ENCODE assay signal across 1 cellular context in genomic region chr11:78365381-78365792, GRCh38.
TF ChIP-seq lines count a peak whose summit lies in the region.

No MANE protein-coding gene starts in this region.

TF ChIP-seq in IMR-90, 13 proteins besides CTCF, POLR2A, EP300 and RAD21:
- TF ChIP-seq FOS (IDR thresholded peaks at IDR 0.05; ENCODE audit: low read depth, low read length): no peak
- no peak for TF ChIP-seq SMC3 (IDR thresholded peaks at IDR 0.05; ENCODE audit: low read depth, low read length)
- no peak for TF ChIP-seq MXI1 (IDR thresholded peaks at IDR 0.05; ENCODE audit: borderline replicate concordance, low read depth, low read length)
- no peak for TF ChIP-seq ELK1 (IDR thresholded peaks at IDR 0.05; ENCODE audit: borderline replicate concordance, low read depth, low read length)
- TF ChIP-seq BHLHE40 (IDR thresholded peaks at IDR 0.05; ENCODE audit: low read depth, low read length): no peak
- TF ChIP-seq CHD1 (IDR thresholded peaks at IDR 0.05; ENCODE audit: low read depth, low read length): no peak
- TF ChIP-seq NFE2L2 (IDR thresholded peaks at IDR 0.05; ENCODE audit: low read depth, low read length): no peak
- no peak for TF ChIP-seq USF2 (IDR thresholded peaks at IDR 0.05; ENCODE audit: low read depth, low read length)
- TF ChIP-seq RCOR1 (IDR thresholded peaks at IDR 0.05; ENCODE audit: insufficient replicate concordance, low read length): no peak
- TF ChIP-seq MAZ (IDR thresholded peaks at IDR 0.05; ENCODE audit: borderline replicate concordance, low read depth, low read length): no peak
- no peak for TF ChIP-seq MAFK (IDR thresholded peaks at IDR 0.05; ENCODE audit: low read depth, low read length)
- TF ChIP-seq CEBPB (IDR thresholded peaks at IDR 0.05; ENCODE audit: low read depth, low read length): no peak
- TF ChIP-seq RFX5 (IDR thresholded peaks at IDR 0.05; ENCODE audit: low read depth, low read length): no peak
